1 cellular context compared by ENCODE assay signal in genomic region chr14:65044596-65044959, GRCh38.
TF ChIP-seq lines count a peak whose summit lies in the region.

No MANE protein-coding gene starts in this region.

TF ChIP-seq in K562, 482 proteins besides CTCF, POLR2A, EP300 and RAD21 (continued from another document and continues in another):
- TF ChIP-seq ZNF398 (CRISPR knock-in tag; IDR thresholded peaks at IDR 0.05) (no peak), NCOA1 (IDR thresholded peaks at IDR 0.05; ENCODE audit: low read depth) (no peak), ZNF79 (CRISPR knock-in tag; IDR thresholded peaks at IDR 0.05; ENCODE audit: low read depth) (no peak), CBFA2T3 (IDR thresholded peaks at IDR 0.05) (peak; percentile 90), SAFB (IDR thresholded peaks at IDR 0.05; ENCODE audit: borderline replicate concordance, low read depth, low read length) (no peak), USF2 (CRISPR knock-in tag; IDR thresholded peaks at IDR 0.05) (no peak), SAFB2 (IDR thresholded peaks at IDR 0.05; ENCODE audit: borderline replicate concordance, low read depth, low read length, severe bottlenecking) (no peak), ZFP30 (CRISPR knock-in tag; IDR thresholded peaks at IDR 0.05; ENCODE audit: borderline replicate concordance) (no peak), SMC3 (conservative IDR thresholded peaks at IDR 0.05; ENCODE audit: insufficient read depth, low read depth, low read length) (no peak), SIN3B (IDR thresholded peaks at IDR 0.05; ENCODE audit: low read depth) (no peak), BRF1 (IDR thresholded peaks at IDR 0.05; ENCODE audit: borderline replicate concordance, extremely low read depth, insufficient read length) (no peak), CREM (IDR thresholded peaks at IDR 0.05; ENCODE audit: low read depth) (peak; percentile 74; the same call in 1 of the 2 replicates), ZNF143 (CRISPR knock-in tag; IDR thresholded peaks at IDR 0.05) (no peak), SIN3A (IDR thresholded peaks at IDR 0.05; ENCODE audit: borderline replicate concordance in 2 of 2, control insufficient read depth in 1 of 2, low read depth in 2 of 2, low read length in 2 of 2) (no peak), CBX8 (IDR thresholded peaks at IDR 0.05; ENCODE audit: borderline replicate concordance, extremely low read depth, low read depth, low read length, poor library complexity, severe bottlenecking) (no peak), ZHX1 (conservative IDR thresholded peaks at IDR 0.05; ENCODE audit: low read length) (no peak), RBM25 (IDR thresholded peaks at IDR 0.05; ENCODE audit: low read depth, low read length, severe bottlenecking) (no peak), ZBTB9 (CRISPR knock-in tag; IDR thresholded peaks at IDR 0.05) (peak; percentile 64; the same call in 1 of the 2 replicates), PHF21A (IDR thresholded peaks at IDR 0.05; ENCODE audit: borderline replicate concordance, low read depth) (no peak), BCOR (IDR thresholded peaks at IDR 0.05) (no peak), SMARCA4 (IDR thresholded peaks at IDR 0.05) (peak; percentile 84), MYNN (IDR thresholded peaks at IDR 0.05) (peak; percentile 93), MYNN (CRISPR knock-in tag; IDR thresholded peaks at IDR 0.05) (no peak), CHD7 (IDR thresholded peaks at IDR 0.05; ENCODE audit: low read depth, low read length) (no peak), DEAF1 (CRISPR knock-in tag; IDR thresholded peaks at IDR 0.05) (no peak), PHF8 (IDR thresholded peaks at IDR 0.05; ENCODE audit: borderline replicate concordance, low read length) (no peak), RFX7 (CRISPR knock-in tag; IDR thresholded peaks at IDR 0.05) (no peak), NR4A1 (CRISPR knock-in tag; IDR thresholded peaks at IDR 0.05) (no peak), NR4A1 (tag; IDR thresholded peaks at IDR 0.05) (no peak), PRPF4 (IDR thresholded peaks at IDR 0.05; ENCODE audit: insufficient read depth, low read depth, low read length, poor library complexity, severe bottlenecking) (no peak), TGIF2 (CRISPR knock-in tag; IDR thresholded peaks at IDR 0.05) (no peak), CEBPG (CRISPR knock-in tag; IDR thresholded peaks at IDR 0.05) (peak; percentile 88), CEBPG (tag; conservative IDR thresholded peaks at IDR 0.05 in 1 of 2, IDR thresholded peaks at IDR 0.05 in 1 of 2) (peak; percentile 83 to 91), TAF15 (IDR thresholded peaks at IDR 0.05; ENCODE audit: low read depth, low read length) (no peak), THRA (IDR thresholded peaks at IDR 0.05) (no peak), HMG20B (CRISPR knock-in tag; IDR thresholded peaks at IDR 0.05) (no peak)
